18 cellular contexts compared by ENCODE assay signal in genomic region chrX:83934220-83934619, GRCh38.
DNase-seq lines count a peak whose midpoint lies in the region; ATAC-seq and TF ChIP-seq lines count a peak whose summit lies in the region.
"Had no signal": no experiment of that assay in that cellular context is flagged by ENCODE, and none has a peak within 500 bp of the region (broad histone marks: within the 10 kb centered on the region; RNA-seq: fewer than 3 reads in every experiment).

No MANE protein-coding gene starts in this region.

- H3K4me3 Mint-ChIP-seq in activated naive CD4-positive, alpha-beta T cell treated with anti-CD3 and anti-CD28 coated beads, Interleukin-2, amount 10 ng/mL, durations not matched to agents 7 days and 5 days = no peak overlapping the region
- H3K4me3 Mint-ChIP-seq: activated CD4-positive, alpha-beta T cell treated with anti-CD3 and anti-CD28 coated beads for 36 hours; activated naive CD8-positive, alpha-beta T cell treated with anti-CD3 and anti-CD28 coated beads, Interleukin-2, amount 10 ng/mL, durations not matched to agents 7 days and 5 days had no signal

- ATAC-seq in omental fat pad (ENCODE audit: low FRiP score) (no peak), HG02981 (IDR thresholded peaks at IDR 0.05; ENCODE audit: unreplicated experiment) (no peak)
- ATAC-seq: activated CD4-positive, alpha-beta T cell treated with anti-CD3 and anti-CD28 coated beads for 36 hours; pancreas; upper lobe of right lung had no signal

- in situ Hi-C loops in GM23248 (cut with MboI) = no loop called here

- H3K27ac Mint-ChIP-seq in activated naive CD4-positive, alpha-beta T cell treated with anti-CD3 and anti-CD28 coated beads, Interleukin-2, amount 10 ng/mL, durations not matched to agents 7 days and 5 days = no peak overlapping the region
- H3K27ac Mint-ChIP-seq: activated CD4-positive, alpha-beta T cell treated with anti-CD3 and anti-CD28 coated beads for 36 hours; activated naive CD8-positive, alpha-beta T cell treated with anti-CD3 and anti-CD28 coated beads, Interleukin-2, amount 10 ng/mL, durations not matched to agents 7 days and 5 days had no signal

- CTCF ChIA-PET in activated naive CD4-positive, alpha-beta T cell treated with anti-CD3 and anti-CD28 coated beads, Interleukin-2, amount 10 ng/mL, durations not matched to agents 7 days and 5 days (lab: Charles Lee) = no interaction called here

- H3K27me3 ChIP-seq in GM23248 (replicated peaks; ENCODE audit: insufficient read depth) = no peaks in the 10 kb centered on the region
- H3K27me3 ChIP-seq: stomach, upper lobe of right lung had no signal

- no peaks in the 10 kb centered on the region for H3K9me3 Mint-ChIP-seq in activated naive CD4-positive, alpha-beta T cell treated with anti-CD3 and anti-CD28 coated beads, Interleukin-2, amount 10 ng/mL, durations not matched to agents 7 days and 5 days
- H3K9me3 Mint-ChIP-seq: activated naive CD8-positive, alpha-beta T cell treated with anti-CD3 and anti-CD28 coated beads, Interleukin-2, amount 10 ng/mL, durations not matched to agents 7 days and 5 days had no signal

- no peaks in the 10 kb centered on the region for H3K9me2 ChIP-seq in GM23248 (ENCODE audit: insufficient read depth)

- H3F3A ChIP-seq in GM23248 (ENCODE audit: insufficient read depth) = no peaks in the 10 kb centered on the region

- H3K79me2 ChIP-seq in GM23248 (ENCODE audit: insufficient read depth) = no peaks in the 10 kb centered on the region

- H3K27ac ChIP-seq in 22Rv1 (no peak overlapping the region), GM23248 (no peak overlapping the region)
- H3K27ac ChIP-seq: epithelial cell of prostate, KMS-11, pancreas, stomach, upper lobe of right lung had no signal

- H3K4me3 ChIP-seq in GM23248 = no peak overlapping the region
- no peak overlapping the region for H3K4me3 ChIP-seq in fibroblast of mammary gland (ENCODE audit: control insufficient read depth, low read depth, low read length)
- H3K4me3 ChIP-seq: pancreas, stomach, upper lobe of right lung had no signal

- H3K27me3 Mint-ChIP-seq in activated naive CD4-positive, alpha-beta T cell treated with anti-CD3 and anti-CD28 coated beads, Interleukin-2, amount 10 ng/mL, durations not matched to agents 7 days and 5 days = no peaks in the 10 kb centered on the region
- H3K27me3 Mint-ChIP-seq: activated CD4-positive, alpha-beta T cell treated with anti-CD3 and anti-CD28 coated beads for 36 hours; activated naive CD8-positive, alpha-beta T cell treated with anti-CD3 and anti-CD28 coated beads, Interleukin-2, amount 10 ng/mL, durations not matched to agents 7 days and 5 days had no signal

- DNase-seq in GM23248 (peak; percentile 0), OCI-M1 (lab: John Stamatoyannopoulos, UW) (peak; percentile 4), fibroblast of mammary gland (ENCODE audit: low read depth) (no peak), omental fat pad (ENCODE audit: low spot score) (no peak), T-helper 9 cell (no peak)
- no peak for DNase-seq in activated naive CD4-positive, alpha-beta T cell treated with anti-CD3 and anti-CD28 coated beads, Interleukin-2, amount 10 ng/mL, durations not matched to agents 7 days and 5 days
- DNase-seq: activated CD4-positive, alpha-beta T cell treated with anti-CD3 and anti-CD28 coated beads for 36 hours; activated naive CD8-positive, alpha-beta T cell treated with anti-CD3 and anti-CD28 coated beads, Interleukin-2, amount 10 ng/mL, durations not matched to agents 7 days and 5 days; dermis blood vessel endothelial cell; pancreas; stimulated activated CD4-positive, alpha-beta T cell treated with anti-CD3 and anti-CD28 coated beads, Interleukin-2, amount 100 ng/mL, for 48 hours; stomach; T1000; upper lobe of right lung had no signal

- no peaks in the 10 kb centered on the region for H3K36me3 ChIP-seq in GM23248 (ENCODE audit: low read depth)
- H3K36me3 ChIP-seq: pancreas, stomach, upper lobe of right lung had no signal

- H3K4me1 ChIP-seq in GM23248 (ENCODE audit: insufficient read depth) = no peaks in the 10 kb centered on the region
- H3K4me1 ChIP-seq: pancreas, stomach, upper lobe of right lung had no signal

- no peak overlapping the region for H2AFZ ChIP-seq in GM23248

- H3K9ac ChIP-seq in GM23248 = no peak overlapping the region
- H3K9ac ChIP-seq: KMS-11 had no signal

- no peaks in the 10 kb centered on the region for H4K20me1 ChIP-seq in GM23248 (ENCODE audit: insufficient read depth)

- H3K9me3 ChIP-seq in GM23248 (ENCODE audit: low read depth) = no peaks in the 10 kb centered on the region
- H3K9me3 ChIP-seq: pancreas, stomach, upper lobe of right lung had no signal

- no peak overlapping the region for H3K4me2 ChIP-seq in GM23248 (ENCODE audit: unreplicated experiment)
- H3K4me2 ChIP-seq: KMS-11 had no signal

- WGBS in GM23248 (ENCODE audit: low coverage in 1 of 2, low lambda C conversion rate in 2 of 2, missing lambda C conversion rate in 2 of 2), 2 experiments = 17 to 21% methylated on average over 2 of the region's 2 CpGs

- H3K4me1 Mint-ChIP-seq in activated naive CD4-positive, alpha-beta T cell treated with anti-CD3 and anti-CD28 coated beads, Interleukin-2, amount 10 ng/mL, durations not matched to agents 7 days and 5 days = no peaks in the 10 kb centered on the region
- H3K4me1 Mint-ChIP-seq: activated CD4-positive, alpha-beta T cell treated with anti-CD3 and anti-CD28 coated beads for 36 hours; activated naive CD8-positive, alpha-beta T cell treated with anti-CD3 and anti-CD28 coated beads, Interleukin-2, amount 10 ng/mL, durations not matched to agents 7 days and 5 days had no signal

- no peaks in the 10 kb centered on the region for H3K36me3 Mint-ChIP-seq in activated naive CD4-positive, alpha-beta T cell treated with anti-CD3 and anti-CD28 coated beads, Interleukin-2, amount 10 ng/mL, durations not matched to agents 7 days and 5 days
- H3K36me3 Mint-ChIP-seq: activated naive CD8-positive, alpha-beta T cell treated with anti-CD3 and anti-CD28 coated beads, Interleukin-2, amount 10 ng/mL, durations not matched to agents 7 days and 5 days had no signal

- TF ChIP-seq CTCF in 22Rv1 (IDR thresholded peaks at IDR 0.05) (peak; percentile 18; the same call in 1 of the 2 replicates), fibroblast of mammary gland (conservative IDR thresholded peaks at IDR 0.05; ENCODE audit: control insufficient read depth, insufficient read depth, low read depth, low read length) (peak; percentile 6), omental fat pad (IDR thresholded peaks at IDR 0.05) (no peak)

Comparison
In these comparisons a context has a peak if more than half of its experiments do, and no peak if none do; other contexts are left out.
1. CTCF ChIP-seq: peak in 22Rv1 (single experiment) and fibroblast of mammary gland (single experiment); none in omental fat pad (0 of 3).
2. DNase-seq: peak in GM23248 (single experiment) and OCI-M1 (single experiment); none in fibroblast of mammary gland (single experiment), omental fat pad (single experiment), activated naive CD4-positive, alpha-beta T cell treated with anti-CD3 and anti-CD28 coated beads, Interleukin-2, amount 10 ng/mL, durations not matched to agents 7 days and 5 days (single experiment) and T-helper 9 cell (single experiment).